Comparison of ENCODE assay signal across 8 cellular contexts in the genomic region with DNA sequence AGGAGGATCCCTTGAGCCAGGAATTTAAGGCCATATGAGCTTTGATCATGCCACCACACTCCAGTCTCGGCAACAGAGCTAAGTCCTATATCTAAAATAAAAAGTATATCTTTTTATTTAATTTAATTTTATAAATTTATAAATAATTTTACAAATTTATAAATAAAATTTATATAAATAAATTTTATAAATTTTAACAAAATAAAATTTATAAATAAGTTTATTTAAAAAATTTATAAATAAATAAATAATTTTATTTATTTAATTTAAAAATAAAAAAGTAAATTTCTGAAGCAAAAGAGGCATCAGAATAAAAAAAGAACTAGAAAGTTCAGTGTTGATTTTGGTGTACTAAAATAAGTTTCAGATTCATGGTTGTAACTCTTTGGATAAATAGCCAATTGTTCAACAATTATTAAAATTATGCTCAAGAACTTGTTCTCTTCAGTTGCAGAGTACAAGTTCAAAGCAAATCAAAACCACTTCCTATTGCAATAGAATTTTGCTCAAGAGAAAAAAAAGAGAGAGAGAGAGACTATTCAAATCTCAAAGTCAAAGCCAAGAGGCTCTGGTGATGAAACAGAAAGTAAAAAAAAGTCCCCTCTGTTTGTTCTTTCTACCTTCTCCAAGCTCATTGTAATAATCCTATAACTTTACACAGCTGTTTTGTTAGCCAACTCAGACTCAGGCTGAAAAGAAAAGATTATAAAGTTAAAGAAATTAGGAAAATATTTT.
DNase-seq lines count a peak whose midpoint lies in the region; ATAC-seq, FAIRE-seq and TF ChIP-seq lines count a peak whose summit lies in the region.

No MANE protein-coding gene starts in this region.

- POLR2A ChIA-PET in K562 (lab: Yijun Ruan, JAX) = no interaction called here

- ATAC-seq in GM21529 (IDR thresholded peaks at IDR 0.05; ENCODE audit: unreplicated experiment) = peak; percentile 83
- ATAC-seq in HG03521 (IDR thresholded peaks at IDR 0.05; ENCODE audit: unreplicated experiment) = peak; percentile 76
- no peak; the same call in 1 of the 3 replicates for ATAC-seq in K562

- 95% methylated on average over 1 of the region's 1 CpG for WGBS in K562 (ENCODE audit: insufficient coverage, low coverage, missing lambda C conversion rate)

- H2AFZ ChIP-seq in K562 (ENCODE audit: low read depth, low read length) = no peak overlapping the region

- TF ChIP-seq RAD21 in K562 (CRISPR knock-in tag; conservative IDR thresholded peaks at IDR 0.05 in 1 of 2, IDR thresholded peaks at IDR 0.05 in 1 of 2) = no peak

- DNase-seq in GM12891 (ENCODE audit: insufficient read length, low spot score) (no peak), K562 (ENCODE audit: extremely low read depth in 1 of 4, low spot score in 3 of 4) (no peak), tibial artery (no peak), posterior vena cava (ENCODE audit: low spot score) (no peak), HPDE6-E6E7 (ENCODE audit: extremely low spot score) (no peak), germinal center (ENCODE audit: low spot score) (no peak)

- no peak for TF ChIP-seq EP300 in K562 (IDR thresholded peaks at IDR 0.05; ENCODE audit: low read length)

- no peaks in the 10 kb centered on the region for H3K9me1 ChIP-seq in K562 (ENCODE audit: control insufficient read depth, insufficient read depth, low read length)

- H3K79me2 ChIP-seq in K562 (ENCODE audit: control insufficient read depth, insufficient read depth, low read length) = no peaks in the 10 kb centered on the region

- FAIRE-seq in GM12891 (lab: Jason Lieb, UNC) = no peak
- FAIRE-seq in K562 (lab: Jason Lieb, UNC) = no peak

- H3K9me3 ChIP-seq in K562 (replicated peaks; ENCODE audit: control insufficient read depth, insufficient read depth, low read depth, low read length) (peaks cover 8% of the 10 kb centered on the region; the same call in 1 of the 2 replicates), tibial artery (no peaks in the 10 kb centered on the region)

- no peak overlapping the region for H3K27ac ChIP-seq in K562 (ENCODE audit: extremely low read depth, low read depth, low read length)
- H3K27ac ChIP-seq in tibial artery = no peak overlapping the region

- no peak overlapping the region for H3K4me2 ChIP-seq in K562 (ENCODE audit: insufficient read depth, low read length)

- H4K20me1 ChIP-seq in K562 (replicated peaks; ENCODE audit: control insufficient read depth, insufficient read depth, low read length) = no peaks in the 10 kb centered on the region

- H3K36me3 ChIP-seq in K562 (ENCODE audit: control insufficient read depth, insufficient read depth, low read length) (peaks cover 6% of the 10 kb centered on the region; the same call in 1 of the 3 replicates), tibial artery (no peaks in the 10 kb centered on the region)

- in situ Hi-C loops in K562 (cut with MboI) = no loop called here

- TF ChIP-seq POLR2A in GM12891 (IDR thresholded peaks at IDR 0.05; ENCODE audit: low read depth, low read length) (no peak), K562 (conservative IDR thresholded peaks at IDR 0.05) (no peak)

- intact Hi-C loops in K562 (cut with micrococcal nuclease) (no loop called here), tibial artery (cut with DNase I; ENCODE audit: low total_unique reads) (no loop called here), posterior vena cava (cut with DNase I) (no loop called here)

- no peaks in the 10 kb centered on the region for H3K27me3 ChIP-seq in K562 (ENCODE audit: control insufficient read depth in 2 of 2, insufficient read depth in 2 of 2, low read length in 2 of 2)
- no peaks in the 10 kb centered on the region for H3K27me3 ChIP-seq in tibial artery

- H3K4me3 ChIP-seq in K562 (no peak overlapping the region), tibial artery (no peak overlapping the region)

- CTCF ChIA-PET in K562 (lab: Yijun Ruan, JAX; ENCODE audit: low intra/inter-chr PET ratio) = no interaction called here

- H3K4me1 ChIP-seq in K562 (replicated peaks in 1 of 2; ENCODE audit: control insufficient read depth in 2 of 2, insufficient read depth in 2 of 2, low read length in 2 of 2) (no peaks in the 10 kb centered on the region), tibial artery (no peaks in the 10 kb centered on the region)

- no TSS peak for BruUV-seq in K562 (replicated peaks; lab: Mats Ljungman, UMichigan)

- no peak overlapping the region for H3K9ac ChIP-seq in K562 (ENCODE audit: insufficient read depth in 1 of 2, low read depth in 2 of 2, low read length in 2 of 2)

- TF ChIP-seq CTCF in K562 (IDR thresholded peaks at IDR 0.05 in 2 of 3, conservative IDR thresholded peaks at IDR 0.05 in 1 of 3; ENCODE audit: insufficient read depth in 2 of 3, low read depth in 1 of 3, low read length in 3 of 3) = no peak
- no peak for TF ChIP-seq CTCF in tibial artery (IDR thresholded peaks at IDR 0.05)

TF ChIP-seq in GM12891, 5 proteins besides CTCF, POLR2A, EP300 and RAD21:
- TF ChIP-seq TAF1 (IDR thresholded peaks at IDR 0.05; ENCODE audit: low read depth, low read length) = no peak
- TF ChIP-seq SPI1 (IDR thresholded peaks at IDR 0.05; ENCODE audit: low read depth, low read length) = 0 out of 2 replicates have a peak, but pooled peaks have one; percentile 21
- no peak for TF ChIP-seq POU2F2 (IDR thresholded peaks at IDR 0.05; ENCODE audit: low read depth, low read length)
- no peak for TF ChIP-seq POLR2AphosphoS5 (IDR thresholded peaks at IDR 0.05; ENCODE audit: low read depth, low read length)
TF ChIP-seq in GM12891: peak in this region for 1.

TF ChIP-seq in K562, 482 proteins besides CTCF, POLR2A, EP300 and RAD21:
- no peak for TF ChIP-seq YBX1 (IDR thresholded peaks at IDR 0.05)
- no peak for TF ChIP-seq CEBPG (CRISPR knock-in tag; IDR thresholded peaks at IDR 0.05)
- peak; percentile 16 to 45; a peak in 1 of 4 replicates for TF ChIP-seq CEBPG (tag; conservative IDR thresholded peaks at IDR 0.05 in 1 of 2, IDR thresholded peaks at IDR 0.05 in 1 of 2)
